ENCODE assay signal across 3 cellular contexts in the genomic region with DNA sequence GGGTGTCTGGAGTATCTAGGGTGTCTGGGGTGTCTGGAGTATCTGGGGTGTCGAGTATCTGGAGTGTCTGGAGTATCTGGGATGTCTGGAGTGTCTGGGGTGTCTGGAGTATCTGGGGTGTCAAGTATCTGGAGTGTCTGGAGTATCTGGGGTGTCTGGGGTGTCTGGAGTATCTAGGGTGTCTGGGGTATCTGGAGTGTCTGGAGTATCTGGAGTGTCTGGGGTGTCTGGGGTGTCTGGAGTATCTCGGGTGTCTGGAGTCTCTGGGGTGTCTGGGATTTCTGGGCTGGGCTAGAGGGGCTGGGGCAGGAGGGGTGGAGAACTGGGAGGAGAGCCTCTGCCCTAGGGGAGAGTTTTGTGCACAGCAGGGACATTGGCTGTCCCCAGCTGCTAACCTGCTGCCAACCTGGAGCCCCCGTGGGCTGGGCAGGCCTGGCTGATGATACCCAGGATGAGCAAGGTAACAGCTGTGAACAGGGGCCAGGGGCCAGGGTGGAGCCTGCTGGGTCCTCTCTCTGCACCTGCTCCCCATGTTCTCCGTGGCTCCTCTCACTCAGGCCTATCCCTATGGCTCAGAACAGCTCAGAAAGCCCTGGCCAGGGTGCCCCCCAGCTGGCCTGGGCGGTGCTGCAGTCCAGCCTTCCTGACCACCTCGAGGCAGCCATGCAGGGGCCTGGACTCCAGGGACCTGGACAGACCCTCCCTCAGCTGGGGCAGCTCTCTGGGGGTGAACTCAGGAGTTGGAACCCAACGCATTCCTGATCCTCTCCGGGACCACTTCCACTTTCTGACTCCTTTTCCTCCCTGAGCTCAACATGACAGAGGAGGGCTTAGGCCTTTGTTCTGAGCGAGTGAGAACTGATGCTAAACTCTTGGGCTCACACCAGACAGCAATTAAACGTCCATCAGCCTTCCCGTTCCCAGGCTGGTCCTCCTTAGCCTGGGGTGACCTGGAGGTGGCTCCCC.
TF ChIP-seq lines count a peak whose summit lies in the region.

No MANE protein-coding gene starts in this region.

TF ChIP-seq in HEK293, 187 proteins besides CTCF, POLR2A, EP300 and RAD21 (continued from another document and continues in another):
- TF ChIP-seq ZNF394 (tag by site-specific recombination; IDR thresholded peaks at IDR 0.05; ENCODE audit: borderline replicate concordance) (peak; percentile 95), RBAK (tag by site-specific recombination; IDR thresholded peaks at IDR 0.05) (no peak), ZBTB7A (tag by site-specific recombination; IDR thresholded peaks at IDR 0.05; ENCODE audit: low read depth) (no peak), ZNF707 (tag by site-specific recombination; IDR thresholded peaks at IDR 0.05) (no peak), ZNF600 (tag by site-specific recombination; IDR thresholded peaks at IDR 0.05) (peak; percentile 45; the same call in 1 of the 2 replicates), KLF7 (tag by site-specific recombination; IDR thresholded peaks at IDR 0.05; ENCODE audit: borderline replicate concordance) (no peak), ZSCAN16 (tag by site-specific recombination; IDR thresholded peaks at IDR 0.05) (no peak), REPIN1 (tag by site-specific recombination; IDR thresholded peaks at IDR 0.05; ENCODE audit: low read depth) (no peak), ZNF549 (tag by site-specific recombination; IDR thresholded peaks at IDR 0.05) (no peak), ZNF169 (tag by site-specific recombination; IDR thresholded peaks at IDR 0.05) (no peak), ZNF23 (tag by site-specific recombination; IDR thresholded peaks at IDR 0.05; ENCODE audit: borderline replicate concordance) (no peak), ZNF10 (tag by site-specific recombination; IDR thresholded peaks at IDR 0.05) (no peak)
- TF ChIP-seq, protein P1, sequence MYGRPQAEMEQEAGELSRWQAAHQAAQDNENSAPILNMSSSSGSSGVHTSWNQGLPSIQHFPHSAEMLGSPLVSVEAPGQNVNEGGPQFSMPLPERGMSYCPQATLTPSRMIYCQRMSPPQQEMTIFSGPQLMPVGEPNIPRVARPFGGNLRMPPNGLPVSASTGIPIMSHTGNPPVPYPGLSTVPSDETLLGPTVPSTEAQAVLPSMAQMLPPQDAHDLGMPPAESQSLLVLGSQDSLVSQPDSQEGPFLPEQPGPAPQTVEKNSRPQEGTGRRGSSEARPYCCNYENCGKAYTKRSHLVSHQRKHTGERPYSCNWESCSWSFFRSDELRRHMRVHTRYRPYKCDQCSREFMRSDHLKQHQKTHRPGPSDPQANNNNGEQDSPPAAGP (tag by site-specific recombination; IDR thresholded peaks at IDR 0.05): no peak
- TF ChIP-seq, protein P2, sequence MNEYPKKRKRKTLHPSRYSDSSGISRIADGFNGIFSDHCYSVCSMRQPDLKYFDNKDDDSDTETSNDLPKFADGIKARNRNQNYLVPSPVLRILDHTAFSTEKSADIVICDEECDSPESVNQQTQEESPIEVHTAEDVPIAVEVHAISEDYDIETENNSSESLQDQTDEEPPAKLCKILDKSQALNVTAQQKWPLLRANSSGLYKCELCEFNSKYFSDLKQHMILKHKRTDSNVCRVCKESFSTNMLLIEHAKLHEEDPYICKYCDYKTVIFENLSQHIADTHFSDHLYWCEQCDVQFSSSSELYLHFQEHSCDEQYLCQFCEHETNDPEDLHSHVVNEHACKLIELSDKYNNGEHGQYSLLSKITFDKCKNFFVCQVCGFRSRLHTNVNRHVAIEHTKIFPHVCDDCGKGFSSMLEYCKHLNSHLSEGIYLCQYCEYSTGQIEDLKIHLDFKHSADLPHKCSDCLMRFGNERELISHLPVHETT (tag by site-specific recombination; IDR thresholded peaks at IDR 0.05): no peak
- TF ChIP-seq, protein P3, sequence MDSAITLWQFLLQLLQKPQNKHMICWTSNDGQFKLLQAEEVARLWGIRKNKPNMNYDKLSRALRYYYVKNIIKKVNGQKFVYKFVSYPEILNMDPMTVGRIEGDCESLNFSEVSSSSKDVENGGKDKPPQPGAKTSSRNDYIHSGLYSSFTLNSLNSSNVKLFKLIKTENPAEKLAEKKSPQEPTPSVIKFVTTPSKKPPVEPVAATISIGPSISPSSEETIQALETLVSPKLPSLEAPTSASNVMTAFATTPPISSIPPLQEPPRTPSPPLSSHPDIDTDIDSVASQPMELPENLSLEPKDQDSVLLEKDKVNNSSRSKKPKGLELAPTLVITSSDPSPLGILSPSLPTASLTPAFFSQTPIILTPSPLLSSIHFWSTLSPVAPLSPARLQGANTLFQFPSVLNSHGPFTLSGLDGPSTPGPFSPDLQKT (IDR thresholded peaks at IDR 0.05; ENCODE audit: borderline replicate concordance, low read depth, low read length): no peak

TF ChIP-seq in K562, 482 proteins besides CTCF, POLR2A, EP300 and RAD21 (continued from another document):
- TF ChIP-seq ZNF764 (CRISPR knock-in tag; IDR thresholded peaks at IDR 0.05; ENCODE audit: low read depth): peak; percentile 66
- 0 out of 2 replicates have a peak, but pooled peaks have one; percentile 14 for TF ChIP-seq L3MBTL2 (IDR thresholded peaks at IDR 0.05)
TF ChIP-seq in K562: peak in this region for 2.

TF ChIP-seq in HEK293T, 16 proteins besides CTCF, POLR2A, EP300 and RAD21 (continued from another document):
- no peak for TF ChIP-seq FOXA1 (IDR thresholded peaks at IDR 0.05)
- TF ChIP-seq BHLHE40 (IDR thresholded peaks at IDR 0.05; ENCODE audit: borderline replicate concordance): no peak
- no peak for TF ChIP-seq FOXM1 (IDR thresholded peaks at IDR 0.05; ENCODE audit: borderline replicate concordance)
- no peak for TF ChIP-seq ELF4 (IDR thresholded peaks at IDR 0.05)
- TF ChIP-seq HDGF (IDR thresholded peaks at IDR 0.05; ENCODE audit: borderline replicate concordance): no peak
- no peak for TF ChIP-seq SP1 (IDR thresholded peaks at IDR 0.05)
- TF ChIP-seq ZNF384 (IDR thresholded peaks at IDR 0.05): no peak
- TF ChIP-seq L3MBTL2 (conservative IDR thresholded peaks at IDR 0.05): no peak
- TF ChIP-seq, protein P4, sequence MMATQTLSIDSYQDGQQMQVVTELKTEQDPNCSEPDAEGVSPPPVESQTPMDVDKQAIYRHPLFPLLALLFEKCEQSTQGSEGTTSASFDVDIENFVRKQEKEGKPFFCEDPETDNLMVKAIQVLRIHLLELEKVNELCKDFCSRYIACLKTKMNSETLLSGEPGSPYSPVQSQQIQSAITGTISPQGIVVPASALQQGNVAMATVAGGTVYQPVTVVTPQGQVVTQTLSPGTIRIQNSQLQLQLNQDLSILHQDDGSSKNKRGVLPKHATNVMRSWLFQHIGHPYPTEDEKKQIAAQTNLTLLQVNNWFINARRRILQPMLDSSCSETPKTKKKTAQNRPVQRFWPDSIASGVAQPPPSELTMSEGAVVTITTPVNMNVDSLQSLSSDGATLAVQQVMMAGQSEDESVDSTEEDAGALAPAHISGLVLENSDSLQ (IDR thresholded peaks at IDR 0.05): no peak
